Comparison of ENCODE assay signal across 8 cellular contexts in genomic region chr7:87797798-87798403, GRCh38.
DNase-seq lines count a peak whose midpoint lies in the region; ATAC-seq, FAIRE-seq and TF ChIP-seq lines count a peak whose summit lies in the region.

No MANE protein-coding gene starts in this region.

- H3K4me3 ChIP-seq in heart left ventricle (no peak overlapping the region), PC-3 (ENCODE audit: low read length) (no peak overlapping the region), endothelial cell of umbilical vein (replicated peaks in 1 of 3; ENCODE audit: insufficient read depth in 1 of 3, low read depth in 1 of 3, low read length in 3 of 3) (no peak overlapping the region)

- dilution Hi-C loops in endothelial cell of umbilical vein (cut with MboI; ENCODE audit: extremely low pct_ligation_motif_present, low sequenced_read_pairs) = no loop called here

- H3K27ac ChIP-seq in heart left ventricle (no peak overlapping the region), PC-3 (ENCODE audit: low read length) (no peak overlapping the region), endothelial cell of umbilical vein (ENCODE audit: insufficient read depth, low read depth, low read length) (no peak overlapping the region)

- H3K9me3 Mint-ChIP-seq in nephron progenitor cell = peaks cover 17% of the 10 kb centered on the region

- FAIRE-seq in H54 (lab: Jason Lieb, UNC) = peak; percentile 87
- FAIRE-seq in endothelial cell of umbilical vein (lab: Jason Lieb, UNC) = peak; percentile 86

- ATAC-seq in heart left ventricle = peak in 2 of 4 donors; percentile 34 to 41
- no peak for ATAC-seq in left ventricle myocardium superior
- peak; percentile 96 for ATAC-seq in PC-3

- in situ Hi-C loops in KBM-7 (cut with MboI; ENCODE audit: low pct_unique_long_range_greater_than_20kb, low sequenced_read_pairs) = no loop called here

- H4K20me1 ChIP-seq in PC-3 (ENCODE audit: low read length) (no peaks in the 10 kb centered on the region), endothelial cell of umbilical vein (replicated peaks; ENCODE audit: control insufficient read depth, extremely low read depth, insufficient read depth, low read length) (no peaks in the 10 kb centered on the region)

- TF ChIP-seq POLR2A in heart left ventricle (IDR thresholded peaks at IDR 0.05) (no peak), H54 (IDR thresholded peaks at IDR 0.05; ENCODE audit: low read depth, low read length) (no peak), endothelial cell of umbilical vein (IDR thresholded peaks at IDR 0.05; ENCODE audit: low read depth, low read length) (no peak)

- CTCF ChIA-PET in PC-3 (lab: Charles Lee) = interaction anchor here (0.7 kb wide), 1 partner anchor 33 kb away, joined by 4 read pairs; no protein-coding TSS in a partner anchor
- CTCF ChIA-PET in endothelial cell of umbilical vein (lab: Charles Lee) = interaction anchor here (0.5 to 4.6 kb wide), 24 partner anchors 9 to 880 kb away, joined by 3 to 39 read pairs (median 4); partner anchors contain the start of genes DBF4 and SLC25A40

- no peaks in the 10 kb centered on the region for H3K9me1 ChIP-seq in endothelial cell of umbilical vein (replicated peaks; ENCODE audit: control insufficient read depth, extremely low read depth, insufficient read depth, low read length)

- H3K9me2 ChIP-seq in PC-3 (replicated peaks; ENCODE audit: low read length) = no peaks in the 10 kb centered on the region

- DNase-seq in heart left ventricle (no peak), left ventricle myocardium superior (no peak), H54 (ENCODE audit: insufficient read length, low spot score) (peak; percentile 2), KBM-7 (peak; percentile 70), PC-3 (peak; percentile 68), endothelial cell of umbilical vein (ENCODE audit: low read depth, low spot score) (peak; percentile 73), nephron progenitor cell (no peak)
- no peak for DNase-seq in activated naive CD4-positive, alpha-beta T cell (lab: John Stamatoyannopoulos, UW)

- no peaks in the 10 kb centered on the region for H3K36me3 ChIP-seq in heart left ventricle
- H3K36me3 ChIP-seq in PC-3 (ENCODE audit: low read depth, low read length) = no peaks in the 10 kb centered on the region
- H3K36me3 ChIP-seq in endothelial cell of umbilical vein (ENCODE audit: control insufficient read depth in 2 of 2, extremely low read depth in 1 of 2, insufficient read depth in 2 of 2, low read length in 2 of 2) = no peaks in the 10 kb centered on the region

- H3K27me3 ChIP-seq in heart left ventricle (no peaks in the 10 kb centered on the region), PC-3 (ENCODE audit: low read length) (no peaks in the 10 kb centered on the region), endothelial cell of umbilical vein (ENCODE audit: control insufficient read depth in 2 of 2, insufficient read depth in 2 of 2, low read length in 2 of 2) (no peaks in the 10 kb centered on the region)

- BruUV-seq in PC-3 (replicated peaks; lab: Mats Ljungman, UMichigan) (no TSS peak), endothelial cell of umbilical vein (replicated peaks; lab: Mats Ljungman, UMichigan) (no TSS peak)

- H3K4me3 Mint-ChIP-seq in nephron progenitor cell = no peak overlapping the region

- no peaks in the 10 kb centered on the region for H3K4me1 ChIP-seq in heart left ventricle
- no peaks in the 10 kb centered on the region for H3K4me1 ChIP-seq in PC-3 (ENCODE audit: insufficient read depth, low read length)
- H3K4me1 ChIP-seq in endothelial cell of umbilical vein (ENCODE audit: control insufficient read depth, extremely low read depth, insufficient read depth, low read length) = no peaks in the 10 kb centered on the region

- H3K79me2 ChIP-seq in PC-3 (ENCODE audit: low read length) (no peaks in the 10 kb centered on the region), endothelial cell of umbilical vein (ENCODE audit: control insufficient read depth, insufficient read depth, low read length) (no peaks in the 10 kb centered on the region)

- TF ChIP-seq CTCF in heart left ventricle (IDR thresholded peaks at IDR 0.05) = peak; percentile 37 to 70 (median 52)
- TF ChIP-seq CTCF in PC-3 (conservative IDR thresholded peaks at IDR 0.05; ENCODE audit: low read depth, low read length) = peak; percentile 77
- peak; percentile 44 to 56 for TF ChIP-seq CTCF in endothelial cell of umbilical vein (IDR thresholded peaks at IDR 0.05; ENCODE audit: extremely low read depth in 1 of 2, insufficient read depth in 1 of 2, low read depth in 1 of 2, low read length in 2 of 2)
- peak; percentile 57 for TF ChIP-seq CTCF in nephron progenitor cell (IDR thresholded peaks at IDR 0.05)

- no peaks in the 10 kb centered on the region for H3K27me3 Mint-ChIP-seq in nephron progenitor cell (ENCODE audit: low read depth, poor library complexity)

- H3F3A ChIP-seq in PC-3 (ENCODE audit: low read length, unreplicated experiment) = no peaks in the 10 kb centered on the region

- POLR2A ChIA-PET in PC-3 (lab: Charles Lee; ENCODE audit: unreplicated experiment) = no interaction called here
- POLR2A ChIA-PET in endothelial cell of umbilical vein (lab: Charles Lee) = no interaction called here

- H3K36me3 Mint-ChIP-seq in nephron progenitor cell (ENCODE audit: low read depth) = no peaks in the 10 kb centered on the region

- WGBS in heart left ventricle, 4 donors = 2 to 4% (median 3%) methylated on average over 4 of the region's 4 CpGs

- H3K27ac Mint-ChIP-seq in nephron progenitor cell = no peak overlapping the region

- peaks cover 0 to 16% (median 0%) of the 10 kb centered on the region in 12 donors for H3K9me3 ChIP-seq in heart left ventricle
- no peaks in the 10 kb centered on the region for H3K9me3 ChIP-seq in PC-3 (ENCODE audit: low read length)
- no peaks in the 10 kb centered on the region for H3K9me3 ChIP-seq in endothelial cell of umbilical vein (replicated peaks; ENCODE audit: control insufficient read depth, insufficient read depth, low read length)

- H3K4me2 ChIP-seq in PC-3 (ENCODE audit: low read length) (no peak overlapping the region), endothelial cell of umbilical vein (ENCODE audit: insufficient read depth, low read length) (no peak overlapping the region)

- H3K9ac ChIP-seq in PC-3 (ENCODE audit: low read length) (no peak overlapping the region), endothelial cell of umbilical vein (replicated peaks; ENCODE audit: extremely low read depth, insufficient read depth, low read length) (no peak overlapping the region)

- H2AFZ ChIP-seq in PC-3 (ENCODE audit: low read length) = no peak overlapping the region
- no peak overlapping the region for H2AFZ ChIP-seq in endothelial cell of umbilical vein (ENCODE audit: low read depth, low read length)

- intact Hi-C loops in heart left ventricle (cut with DNase I) (loop anchor here (2.0 to 10.0 kb wide), 9 partner anchors 77 to 377 kb away; partner anchors contain the start of genes DBF4 (in 1 of the 10) and SLC25A40 (in 1 of the 10)), left ventricle myocardium superior (cut with micrococcal nuclease) (loop anchor here (5.0 to 10.0 kb wide), 3 partner anchors 89 to 367 kb away; no protein-coding TSS in a partner anchor), PC-3 (cut with micrococcal nuclease) (loop anchor here (1.0 to 5.0 kb wide), 3 partner anchors 89 to 313 kb away; no protein-coding TSS in a partner anchor), endothelial cell of umbilical vein (cut with micrococcal nuclease) (loop anchor here (1.0 to 10.0 kb wide), 6 partner anchors 79 to 371 kb away; partner anchors contain the start of genes DBF4, RUNDC3B and SLC25A40)

- H3K4me1 Mint-ChIP-seq in nephron progenitor cell = no peaks in the 10 kb centered on the region

TF ChIP-seq in endothelial cell of umbilical vein, 7 proteins besides CTCF, POLR2A, EP300 and RAD21:
- TF ChIP-seq FOS (IDR thresholded peaks at IDR 0.05; ENCODE audit: borderline replicate concordance, insufficient read depth, low read length) (no peak), MAX (IDR thresholded peaks at IDR 0.05; ENCODE audit: insufficient read depth, insufficient read length) (no peak), JUN (IDR thresholded peaks at IDR 0.05; ENCODE audit: borderline replicate concordance, insufficient read depth, insufficient read length, low read depth) (no peak), EZH2 (IDR thresholded peaks at IDR 0.05; ENCODE audit: borderline replicate concordance, low read depth, low read length, severe bottlenecking) (no peak), GATA2 (IDR thresholded peaks at IDR 0.05; ENCODE audit: insufficient read depth, insufficient read length, low read depth, low read length) (no peak), MYC (IDR thresholded peaks at IDR 0.05; ENCODE audit: low read depth, low read length) (no peak), POLR2AphosphoS5 (IDR thresholded peaks at IDR 0.05; ENCODE audit: insufficient read depth, low read depth, low read length) (no peak)
TF ChIP-seq in endothelial cell of umbilical vein: peak in this region for 0.

Comparison
In these comparisons a context has a peak if more than half of its experiments do, and no peak if none do; other contexts are left out.
1. DNase-seq: peak in H54 (single experiment), KBM-7 (single experiment), PC-3 (single experiment) and endothelial cell of umbilical vein (single experiment); none in heart left ventricle (0 of 5), left ventricle myocardium superior (single experiment), nephron progenitor cell (single experiment) and activated naive CD4-positive, alpha-beta T cell (0 of 4).
2. Peak in every context shown above with its lines, with median percentiles within 50 percentile points of each other: CTCF ChIP-seq.